16 cellular contexts compared by ENCODE assay signal in the genomic region with DNA sequence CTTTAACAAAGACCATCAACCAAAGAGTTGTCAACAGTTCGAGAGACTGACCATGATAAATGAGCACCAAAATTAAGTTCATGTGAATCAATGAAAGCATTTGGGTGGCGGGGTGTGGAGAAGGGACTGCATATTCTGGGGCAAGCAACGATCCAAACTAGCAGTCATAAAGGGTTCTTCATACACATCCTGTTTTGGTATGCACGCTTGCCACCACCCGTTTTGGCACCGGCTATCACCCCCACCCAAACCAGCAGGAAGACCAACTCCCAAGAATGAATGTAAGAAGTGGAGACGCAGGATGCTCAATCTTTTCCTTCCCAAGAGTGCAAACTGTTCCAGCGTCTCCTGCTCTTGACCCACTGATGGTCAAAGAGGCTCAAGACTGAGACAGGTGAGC.
DNase-seq lines count a peak whose midpoint lies in the region; ATAC-seq and TF ChIP-seq lines count a peak whose summit lies in the region.
"Had no signal": no experiment of that assay in that cellular context is flagged by ENCODE, and none has a peak within 500 bp of the region (broad histone marks: within the 10 kb centered on the region; RNA-seq: fewer than 3 reads in every experiment).

No MANE protein-coding gene starts in this region.

- WGBS in GM23248 (ENCODE audit: low coverage in 1 of 2, low lambda C conversion rate in 2 of 2, missing lambda C conversion rate in 2 of 2), 2 experiments = 6 to 9% methylated on average over 8 of the region's 8 CpGs
- no CpG with 5 or more reads among the region's 8 CpGs for WGBS in mesendoderm (ENCODE audit: extremely low coverage, insufficient coverage, low lambda C conversion rate)

- H3K27me3 Mint-ChIP-seq in CD14-positive monocyte (ENCODE audit: low read depth in 3 of 3) = no peaks in the 10 kb centered on the region

- H3K9ac ChIP-seq in GM23248 (peak overlapping the region; percentile 21), mesendoderm (ENCODE audit: low read length) (no peak overlapping the region)

- no peaks in the 10 kb centered on the region for H3K9me3 Mint-ChIP-seq in CD14-positive monocyte

- H3K4me3 Mint-ChIP-seq in CD14-positive monocyte = peak overlapping the region in 1 of 2 donors; percentile 40

- no peak overlapping the region for H2BK5ac ChIP-seq in mesendoderm (ENCODE audit: low read length)

- no peak overlapping the region for H2BK120ac ChIP-seq in mesendoderm (ENCODE audit: low read depth, low read length)

- H3K4ac ChIP-seq in mesendoderm (ENCODE audit: low read depth, low read length) = no peak overlapping the region

- no peak overlapping the region for H3K23ac ChIP-seq in mesendoderm (ENCODE audit: low read length)

- H3K79me2 ChIP-seq in GM23248 (ENCODE audit: insufficient read depth) (peaks cover 79% of the 10 kb centered on the region), mesendoderm (ENCODE audit: control insufficient read depth, insufficient read depth, low read length) (peaks cover 2% of the 10 kb centered on the region)

- intact Hi-C loops in CD14-positive monocyte (cut with micrococcal nuclease) = no loop called here

- no peak overlapping the region for H4K5ac ChIP-seq in mesendoderm (ENCODE audit: low read length)

- H3K27ac ChIP-seq in GM23248 (peak overlapping the region; percentile 87), mesendoderm (ENCODE audit: low read depth, low read length) (no peak overlapping the region)
- H3K27ac ChIP-seq: brain microvascular endothelial cell, C4-2B, gastrocnemius medialis had no signal

- peaks cover 94% of the 10 kb centered on the region for H3K4me1 Mint-ChIP-seq in CD14-positive monocyte

- no peaks in the 10 kb centered on the region for H3K27me3 ChIP-seq in GM23248 (replicated peaks; ENCODE audit: insufficient read depth)
- no peaks in the 10 kb centered on the region for H3K27me3 ChIP-seq in mesendoderm (ENCODE audit: insufficient read depth, low read length, poor library complexity)
- H3K27me3 ChIP-seq: brain microvascular endothelial cell, gastrocnemius medialis had no signal

- peaks cover 33 to 63% of the 10 kb centered on the region in 2 donors for H3K36me3 Mint-ChIP-seq in CD14-positive monocyte

- H3K36me3 ChIP-seq in GM23248 (ENCODE audit: low read depth) (no peaks in the 10 kb centered on the region), mesendoderm (ENCODE audit: control insufficient read depth, insufficient read depth, low read length) (no peaks in the 10 kb centered on the region)
- H3K36me3 ChIP-seq: brain microvascular endothelial cell, gastrocnemius medialis had no signal

- H3K9me2 ChIP-seq in GM23248 (ENCODE audit: insufficient read depth) = no peaks in the 10 kb centered on the region

- H3K4me1 ChIP-seq in GM23248 (ENCODE audit: insufficient read depth) (peaks cover 49% of the 10 kb centered on the region), mesendoderm (ENCODE audit: control insufficient read depth, low read depth, low read length) (peaks cover 7% of the 10 kb centered on the region)

- peaks cover 51% of the 10 kb centered on the region for H3F3A ChIP-seq in GM23248 (ENCODE audit: insufficient read depth)

- H3K4me3 ChIP-seq in GM23248 (peak overlapping the region; percentile 28), mesendoderm (ENCODE audit: low read length) (no peak overlapping the region)
- H3K4me3 ChIP-seq: gastrocnemius medialis had no signal

- H4K8ac ChIP-seq in mesendoderm (ENCODE audit: low read depth, low read length) = no peak overlapping the region

- no peak overlapping the region for H3K18ac ChIP-seq in mesendoderm (ENCODE audit: low read length)

- no peak overlapping the region for H2AFZ ChIP-seq in GM23248

- TF ChIP-seq POLR2A in GM18505 (IDR thresholded peaks at IDR 0.05; ENCODE audit: borderline replicate concordance, extremely low read depth, insufficient read depth, insufficient read length) = no peak
- TF ChIP-seq POLR2A in erythroblast (IDR thresholded peaks at IDR 0.05; ENCODE audit: low read length) = no peak

- H3K79me1 ChIP-seq in mesendoderm (ENCODE audit: low read length) = peaks cover 8% of the 10 kb centered on the region

- no peak overlapping the region for H2AK5ac ChIP-seq in mesendoderm (ENCODE audit: low read length)

- DNase-seq in CD14-positive monocyte (ENCODE audit: low spot score) (no peak), GM23248 (peak; percentile 56), mesendoderm (no peak), erythroblast (lab: John Stamatoyannopoulos, UW) (no peak), epidermal melanocyte (ENCODE audit: insufficient read length, low spot score) (no peak)
- DNase-seq in activated effector memory CD4-positive, alpha-beta T cell treated with anti-CD3 and anti-CD28 coated beads, Interleukin-2, amount 50 U/mL, for 16 hours = peak; percentile 66
- DNase-seq: brain microvascular endothelial cell, gastrocnemius medialis, kidney, MV-4-11, NCI-H2171 treated with DMSO at 0.1 percent for 48 hours, SIG-M5 had no signal

- H3K4me2 ChIP-seq in GM23248 (ENCODE audit: unreplicated experiment) (peak overlapping the region; percentile 95), mesendoderm (ENCODE audit: low read length) (no peak overlapping the region)

- no peaks in the 10 kb centered on the region for H4K20me1 ChIP-seq in GM23248 (ENCODE audit: insufficient read depth)

- in situ Hi-C loops in GM23248 (cut with MboI) = no loop called here

- peak overlapping the region; percentile 7 to 90 (median 67) for H3K27ac Mint-ChIP-seq in CD14-positive monocyte

- ATAC-seq in GM18505 (IDR thresholded peaks at IDR 0.05; ENCODE audit: unreplicated experiment) = no peak
- no peak for ATAC-seq in HG02623 (IDR thresholded peaks at IDR 0.05; ENCODE audit: unreplicated experiment)
- ATAC-seq: gastrocnemius medialis, HepG2 had no signal

- no peak overlapping the region for H2BK15ac ChIP-seq in mesendoderm (replicated peaks; ENCODE audit: low read depth)

- TF ChIP-seq CTCF in CD14-positive monocyte (IDR thresholded peaks at IDR 0.05) = no peak

- peak overlapping the region; percentile 28 for H3K56ac ChIP-seq in mesendoderm (ENCODE audit: low read length)

- H3K9me3 ChIP-seq in GM23248 (ENCODE audit: low read depth) = no peaks in the 10 kb centered on the region
- H3K9me3 ChIP-seq: gastrocnemius medialis had no signal

Comparison
In these comparisons a context has a peak if more than half of its experiments do, and no peak if none do; other contexts are left out.
1. DNase-seq: peak in GM23248 (single experiment) and activated effector memory CD4-positive, alpha-beta T cell treated with anti-CD3 and anti-CD28 coated beads, Interleukin-2, amount 50 U/mL, for 16 hours (single experiment); none in CD14-positive monocyte (single experiment), mesendoderm (single experiment), erythroblast (0 of 2) and epidermal melanocyte (single experiment).